Comparison of ENCODE assay signal across 22 cellular contexts in genomic region chr12:65935906-65936528, GRCh38.
A peak's percentile ranks its signal among the peaks of the same experiment; 100 is the strongest.
DNase-seq lines count a peak whose midpoint lies in the region; ATAC-seq and TF ChIP-seq lines count a peak whose summit lies in the region.
"Had no signal": no experiment of that assay in that cellular context is flagged by ENCODE, and none has a peak within 500 bp of the region (broad histone marks: within the 10 kb centered on the region; RNA-seq: fewer than 3 reads in every experiment).

No MANE protein-coding gene starts in this region.

- dilution Hi-C loops in mammary epithelial cell (cut with HindIII; ENCODE audit: low sequenced_read_pairs), result no loop called here

- no peaks in the 10 kb centered on the region for H3K27me3 ChIP-seq in breast epithelium
- no peaks in the 10 kb centered on the region for H3K27me3 ChIP-seq in mammary epithelial cell (ENCODE audit: insufficient read depth, low read length)
- no peaks in the 10 kb centered on the region for H3K27me3 ChIP-seq in left lung
- no peaks in the 10 kb centered on the region for H3K27me3 ChIP-seq in gastrocnemius medialis
- no peaks in the 10 kb centered on the region for H3K27me3 ChIP-seq in brain microvascular endothelial cell (replicated peaks)
- H3K27me3 ChIP-seq: BLaER1, thyroid gland had no signal

- BruUV-seq in MCF 10A (replicated peaks; lab: Mats Ljungman, UMichigan) (no TSS peak), mammary epithelial cell (replicated peaks; lab: Mats Ljungman, UMichigan) (no TSS peak)

- no peak overlapping the region for H3K4me3 Mint-ChIP-seq in MCF 10A (ENCODE audit: unreplicated experiment)
- H3K4me3 Mint-ChIP-seq: activated naive CD8-positive, alpha-beta T cell treated with anti-CD3 and anti-CD28 coated beads, Interleukin-2, amount 50 U/mL, for 24 hours; activated T-cell treated with anti-CD3 and anti-CD28 coated beads, Interleukin-2, amount 50 U/mL, for 72 hours; stimulated activated memory B cell treated with anti-CD40 and anti-IgM and Interleukin-4, amounts not matched to agents 10 μg/mL and 1 μg/mL and 100 μg/mL, for 72 hours; T-helper 2 cell treated with Interferon-gamma antibody and Interleukin-4, amounts not matched to agents 5 μg/mL and 100 μg/mL, for 36 hours had no signal

- peaks cover 11% of the 10 kb centered on the region for H4K20me1 ChIP-seq in mammary epithelial cell (ENCODE audit: insufficient read depth, low read length)
- H4K20me1 ChIP-seq: BLaER1 had no signal

- DNase-seq in MCF 10A (ENCODE audit: unreplicated experiment), result no peak
- no peak for DNase-seq in breast epithelium (ENCODE audit: low spot score in 2 of 2)
- peak; percentile 54 for DNase-seq in mammary epithelial cell
- DNase-seq in left lung, result no peak
- DNase-seq in retinal pigment epithelial cell (ENCODE audit: low read depth), result peak; percentile 58
- no peak for DNase-seq in gastrocnemius medialis
- no peak for DNase-seq in brain microvascular endothelial cell
- DNase-seq: activated naive CD8-positive, alpha-beta T cell treated with anti-CD3 and anti-CD28 coated beads, Interleukin-2, amount 50 U/mL, for 24 hours; activated T-cell treated with anti-CD3 and anti-CD28 coated beads, Interleukin-2, amount 50 U/mL, for 72 hours; cerebellar nuclear complex; GDM1; HCEC 1CT; KG1; NCI-H2029; NCI-H510A treated with DMSO at 0.1 percent for 48 hours; SIG-M5; thyroid gland had no signal

- H3K27me3 Mint-ChIP-seq in MCF 10A (ENCODE audit: insufficient read depth, unreplicated experiment), result no peaks in the 10 kb centered on the region
- H3K27me3 Mint-ChIP-seq: stimulated activated memory B cell treated with anti-CD40 and anti-IgM and Interleukin-4, amounts not matched to agents 10 μg/mL and 1 μg/mL and 100 μg/mL, for 72 hours had no signal

- peaks cover 26% of the 10 kb centered on the region for H3K36me3 Mint-ChIP-seq in MCF 10A (ENCODE audit: insufficient read depth, unreplicated experiment)
- H3K36me3 Mint-ChIP-seq: stimulated activated memory B cell treated with anti-CD40 and anti-IgM and Interleukin-4, amounts not matched to agents 10 μg/mL and 1 μg/mL and 100 μg/mL, for 72 hours had no signal

- no peak overlapping the region for H3K9ac ChIP-seq in mammary epithelial cell (ENCODE audit: insufficient read depth, low read length)
- H3K9ac ChIP-seq: BLaER1 had no signal

- H3K27ac ChIP-seq in breast epithelium, result peak overlapping the region in 1 of 2 donors; percentile 3
- H3K27ac ChIP-seq in mammary epithelial cell (ENCODE audit: insufficient read depth, low read depth, low read length), result peak overlapping the region; percentile 23
- H3K27ac ChIP-seq in left lung, result no peak overlapping the region
- no peak overlapping the region for H3K27ac ChIP-seq in gastrocnemius medialis
- H3K27ac ChIP-seq in brain microvascular endothelial cell, result no peak overlapping the region
- H3K27ac ChIP-seq: BLaER1, thyroid gland had no signal

- CTCF ChIA-PET in MCF 10A (lab: Yijun Ruan, JAX) (interaction anchor here (0.6 to 1.2 kb wide), 2 partner anchors 20 to 341 kb away, joined by 4 to 6 read pairs; no protein-coding TSS in a partner anchor), mammary epithelial cell (lab: Charles Lee; ENCODE audit: low non-redundant PET) (no interaction called here)

- no peak for TF ChIP-seq CTCF in MCF 10A (IDR thresholded peaks at IDR 0.05; ENCODE audit: unreplicated experiment)
- no peak for TF ChIP-seq CTCF in breast epithelium (IDR thresholded peaks at IDR 0.05)
- TF ChIP-seq CTCF in mammary epithelial cell (conservative IDR thresholded peaks at IDR 0.05 in 1 of 2, IDR thresholded peaks at IDR 0.05 in 1 of 2; ENCODE audit: extremely low read depth in 1 of 2, insufficient read depth in 1 of 2, low read depth in 1 of 2, low read length in 2 of 2), result no peak
- no peak for TF ChIP-seq CTCF in left lung (IDR thresholded peaks at IDR 0.05)
- TF ChIP-seq CTCF in retinal pigment epithelial cell (conservative IDR thresholded peaks at IDR 0.05; ENCODE audit: low read depth, low read length), result no peak
- TF ChIP-seq CTCF in gastrocnemius medialis (IDR thresholded peaks at IDR 0.05 in 4 of 5, conservative IDR thresholded peaks at IDR 0.05 in 1 of 5), result no peak
- no peak for TF ChIP-seq CTCF in brain microvascular endothelial cell (IDR thresholded peaks at IDR 0.05; ENCODE audit: low read depth, low read length, missing control alignments)

- peaks cover 43% of the 10 kb centered on the region for H3K4me1 Mint-ChIP-seq in MCF 10A (ENCODE audit: insufficient read depth, unreplicated experiment)
- H3K4me1 Mint-ChIP-seq: activated naive CD8-positive, alpha-beta T cell treated with anti-CD3 and anti-CD28 coated beads, Interleukin-2, amount 50 U/mL, for 24 hours; stimulated activated memory B cell treated with anti-CD40 and anti-IgM and Interleukin-4, amounts not matched to agents 10 μg/mL and 1 μg/mL and 100 μg/mL, for 72 hours had no signal

- H3K27ac Mint-ChIP-seq in MCF 10A (ENCODE audit: low read depth, unreplicated experiment), result peak overlapping the region; percentile 75
- H3K27ac Mint-ChIP-seq: activated naive CD8-positive, alpha-beta T cell treated with anti-CD3 and anti-CD28 coated beads, Interleukin-2, amount 50 U/mL, for 24 hours; activated T-cell treated with anti-CD3 and anti-CD28 coated beads, Interleukin-2, amount 50 U/mL, for 72 hours; stimulated activated memory B cell treated with anti-CD40 and anti-IgM and Interleukin-4, amounts not matched to agents 10 μg/mL and 1 μg/mL and 100 μg/mL, for 72 hours; T-helper 2 cell treated with Interferon-gamma antibody and Interleukin-4, amounts not matched to agents 5 μg/mL and 100 μg/mL, for 36 hours had no signal

- peaks cover 88% of the 10 kb centered on the region for H3K79me2 ChIP-seq in mammary epithelial cell (ENCODE audit: insufficient read depth, low read length)

- WGBS in mammary epithelial cell (ENCODE audit: low coverage, missing lambda C conversion rate), result 11% methylated on average over 5 of the region's 5 CpGs

- no peak overlapping the region for H3K4me2 ChIP-seq in mammary epithelial cell (ENCODE audit: insufficient read depth, low read depth, low read length)
- H3K4me2 ChIP-seq: BLaER1 had no signal

- H3K9me3 Mint-ChIP-seq in MCF 10A (ENCODE audit: unreplicated experiment), result no peaks in the 10 kb centered on the region
- H3K9me3 Mint-ChIP-seq: activated naive CD8-positive, alpha-beta T cell treated with anti-CD3 and anti-CD28 coated beads, Interleukin-2, amount 50 U/mL, for 24 hours; activated T-cell treated with anti-CD3 and anti-CD28 coated beads, Interleukin-2, amount 50 U/mL, for 72 hours; stimulated activated memory B cell treated with anti-CD40 and anti-IgM and Interleukin-4, amounts not matched to agents 10 μg/mL and 1 μg/mL and 100 μg/mL, for 72 hours; T-helper 2 cell treated with Interferon-gamma antibody and Interleukin-4, amounts not matched to agents 5 μg/mL and 100 μg/mL, for 36 hours had no signal

- H3K36me3 ChIP-seq in breast epithelium, result no peaks in the 10 kb centered on the region
- H3K36me3 ChIP-seq in mammary epithelial cell (ENCODE audit: insufficient read depth, low read length), result peaks cover 48% of the 10 kb centered on the region
- no peaks in the 10 kb centered on the region for H3K36me3 ChIP-seq in left lung
- no peaks in the 10 kb centered on the region for H3K36me3 ChIP-seq in gastrocnemius medialis
- H3K36me3 ChIP-seq in brain microvascular endothelial cell (replicated peaks), result peaks cover 33% of the 10 kb centered on the region
- H3K36me3 ChIP-seq: BLaER1, thyroid gland had no signal

- intact Hi-C loops in MCF 10A (cut with micrococcal nuclease) (no loop called here), breast epithelium (cut with DNase I; ENCODE audit: low total_unique reads) (no loop called here), mammary epithelial cell (cut with micrococcal nuclease) (no loop called here), left lung (cut with DNase I) (no loop called here), gastrocnemius medialis (cut with DNase I; ENCODE audit: low total_unique reads) (no loop called here)

- no peaks in the 10 kb centered on the region for H3K9me3 ChIP-seq in breast epithelium
- H3K9me3 ChIP-seq in mammary epithelial cell (replicated peaks; ENCODE audit: insufficient read depth, low read length), result no peaks in the 10 kb centered on the region
- no peaks in the 10 kb centered on the region for H3K9me3 ChIP-seq in left lung
- H3K9me3 ChIP-seq in gastrocnemius medialis, result no peaks in the 10 kb centered on the region
- H3K9me3 ChIP-seq: BLaER1, thyroid gland had no signal

- ATAC-seq in left lung (peak; percentile 29), gastrocnemius medialis (no peak), GM21717 (IDR thresholded peaks at IDR 0.05; ENCODE audit: unreplicated experiment) (no peak)
- ATAC-seq: activated naive CD8-positive, alpha-beta T cell treated with anti-CD3 and anti-CD28 coated beads, Interleukin-2, amount 50 U/mL, for 24 hours; activated T-cell treated with anti-CD3 and anti-CD28 coated beads, Interleukin-2, amount 50 U/mL, for 72 hours; GM12878; stimulated activated memory B cell treated with anti-CD40 and anti-IgM and Interleukin-4, amounts not matched to agents 10 μg/mL and 1 μg/mL and 100 μg/mL, for 72 hours had no signal

- H2AFZ ChIP-seq in mammary epithelial cell (ENCODE audit: low read depth, low read length), result no peak overlapping the region

- TF ChIP-seq POLR2A in breast epithelium (IDR thresholded peaks at IDR 0.05) (no peak), gastrocnemius medialis (IDR thresholded peaks at IDR 0.05) (no peak)

- H3K4me3 ChIP-seq in breast epithelium, result no peak overlapping the region
- H3K4me3 ChIP-seq in mammary epithelial cell (replicated peaks in 1 of 3; ENCODE audit: insufficient read depth in 1 of 3, low read depth in 2 of 3, low read length in 3 of 3), result no peak overlapping the region
- no peak overlapping the region for H3K4me3 ChIP-seq in left lung
- H3K4me3 ChIP-seq in retinal pigment epithelial cell (ENCODE audit: low read length), result no peak overlapping the region
- H3K4me3 ChIP-seq in gastrocnemius medialis, result no peak overlapping the region
- H3K4me3 ChIP-seq in brain microvascular endothelial cell (ENCODE audit: low read depth, low read length), result no peak overlapping the region
- H3K4me3 ChIP-seq: BLaER1, GM12878, thyroid gland had no signal

- H3K4me1 ChIP-seq in breast epithelium, result peaks cover 0 to 3% of the 10 kb centered on the region in 2 donors
- peaks cover 46% of the 10 kb centered on the region for H3K4me1 ChIP-seq in mammary epithelial cell (ENCODE audit: insufficient read depth, low read length)
- peaks cover 0 to under 1% of the 10 kb centered on the region in 2 donors for H3K4me1 ChIP-seq in left lung
- H3K4me1 ChIP-seq in gastrocnemius medialis, result no peaks in the 10 kb centered on the region

- in situ Hi-C loops in mammary epithelial cell (cut with MboI; ENCODE audit: low sequenced_read_pairs in 2 of 2), result no loop called here
- in situ Hi-C loops in gastrocnemius medialis (cut with MboI; ENCODE audit: low sequenced_read_pairs in 4 of 4), result no loop called here
- in situ Hi-C loops in brain microvascular endothelial cell (cut with HindIII; ENCODE audit: low pct_ligation_motif_present, low sequenced_read_pairs), result no loop called here

- POLR2A ChIA-PET in MCF 10A (lab: Yijun Ruan, JAX), result interaction anchor here (0.6 to 2.1 kb wide), 11 partner anchors 9 to 767 kb away, joined by 3 to 11 read pairs (median 4); partner anchors contain the start of genes HMGA2 and LEMD3

Comparison
In these comparisons a context has a peak if more than half of its experiments do, and no peak if none do; other contexts are left out.
1. DNase-seq: peak in mammary epithelial cell (single experiment) and retinal pigment epithelial cell (single experiment); none in MCF 10A (single experiment), breast epithelium (0 of 2), left lung (0 of 2), gastrocnemius medialis (0 of 2) and brain microvascular endothelial cell (single experiment).